In genomic region chr17:1331708-1332107, GRCh38 we compare ENCODE assay signal across 17 cellular contexts. TPM values are rescaled to one million over a fixed set of nuclear protein-coding genes. Genes with fewer than 3 reads are reported as not detected.
DNase-seq lines count a peak whose midpoint lies in the region; ATAC-seq and TF ChIP-seq lines count a peak whose summit lies in the region.
"Had no signal": no experiment of that assay in that cellular context is flagged by ENCODE, and none has a peak within 500 bp of the region (broad histone marks: within the 10 kb centered on the region; RNA-seq: fewer than 3 reads in every experiment).

No MANE protein-coding gene starts in this region.

- peaks cover 10% of the 10 kb centered on the region for H3K4me1 Mint-ChIP-seq in activated CD8-positive, alpha-beta T cell treated with anti-CD3 and anti-CD28 coated beads, Interleukin-2, amount 10 ng/mL, durations not matched to agents 7 days and 5 days (ENCODE audit: low read depth)

- POLR2A ChIA-PET in activated CD8-positive, alpha-beta T cell treated with anti-CD3 and anti-CD28 coated beads, Interleukin-2, amount 10 ng/mL, durations not matched to agents 7 days and 5 days (lab: Charles Lee): no interaction called here

- peak in 5 of 6 experiments; percentile 6 to 57 (median 40) for DNase-seq in stimulated activated naive CD4-positive, alpha-beta T cell (lab: John Stamatoyannopoulos, UW)
- no peak for DNase-seq in stimulated activated naive CD4-positive, alpha-beta T cell treated with Interleukin-2 at 50 U/mL for 16 hours (lab: John Stamatoyannopoulos, UW)
- peak; percentile 47 for DNase-seq in activated CD8-positive, alpha-beta T cell treated with anti-CD3 and anti-CD28 coated beads, Interleukin-2, amount 10 ng/mL, durations not matched to agents 7 days and 5 days
- peak; percentile 57 for DNase-seq in left ventricle myocardium inferior
- DNase-seq in upper lobe of right lung: peak; percentile 12
- no peak for DNase-seq in cerebellar nuclear complex (lab: John Stamatoyannopoulos, UW)
- no peak for DNase-seq in NCI-H2196 treated with DMSO at 0.1 percent for 48 hours (lab: John Stamatoyannopoulos, UW; ENCODE audit: unreplicated experiment)
- no peak for DNase-seq in COLO668 (lab: John Stamatoyannopoulos, UW; ENCODE audit: unreplicated experiment)
- DNase-seq: activated T-cell treated with anti-CD3 and anti-CD28 coated beads, Interleukin-2, amount 50 U/mL, for 72 hours; Calu3; left lung; MM.1S; uterus had no signal

- no peaks in the 10 kb centered on the region for H3K27me3 ChIP-seq in left ventricle myocardium inferior (ENCODE audit: low read depth)
- H3K27me3 ChIP-seq in upper lobe of right lung: no peaks in the 10 kb centered on the region
- H3K27me3 ChIP-seq: ovary, uterus had no signal

- TF ChIP-seq CTCF in left ventricle myocardium inferior (IDR thresholded peaks at IDR 0.05; ENCODE audit: borderline replicate concordance): no peak
- TF ChIP-seq CTCF in upper lobe of right lung (IDR thresholded peaks at IDR 0.05): no peak

- intact Hi-C loops in left ventricle myocardium inferior (cut with micrococcal nuclease) (loop anchor here (5.0 kb wide), 2 partner anchors 54 to 74 kb away; partner anchors contain the start of gene TRARG1), upper lobe of right lung (cut with DNase I) (no loop called here)

- ATAC-seq in activated CD8-positive, alpha-beta T cell treated with anti-CD3 and anti-CD28 coated beads, Interleukin-2, amount 10 ng/mL, durations not matched to agents 7 days and 5 days: peak; percentile 73
- ATAC-seq in upper lobe of right lung: peak; percentile 21
- ATAC-seq: left lung had no signal

- H3K36me3 Mint-ChIP-seq in activated CD8-positive, alpha-beta T cell treated with anti-CD3 and anti-CD28 coated beads, Interleukin-2, amount 10 ng/mL, durations not matched to agents 7 days and 5 days (ENCODE audit: low read depth): no peaks in the 10 kb centered on the region

- H3K4me3 ChIP-seq in left ventricle myocardium inferior (peak overlapping the region; percentile 9), upper lobe of right lung (no peak overlapping the region)
- H3K4me3 ChIP-seq: left lung, ovary, SK-N-MC, uterus had no signal

- H3K27me3 Mint-ChIP-seq in activated CD8-positive, alpha-beta T cell treated with anti-CD3 and anti-CD28 coated beads, Interleukin-2, amount 10 ng/mL, durations not matched to agents 7 days and 5 days (ENCODE audit: low read depth): peaks cover 5% of the 10 kb centered on the region

- no peaks in the 10 kb centered on the region for H3K9me3 Mint-ChIP-seq in activated CD8-positive, alpha-beta T cell treated with anti-CD3 and anti-CD28 coated beads, Interleukin-2, amount 10 ng/mL, durations not matched to agents 7 days and 5 days (ENCODE audit: insufficient read depth)
- H3K9me3 Mint-ChIP-seq: activated T-cell treated with anti-CD3 and anti-CD28 coated beads, Interleukin-2, amount 50 U/mL, for 72 hours; dendritic cell treated with granulocyte-macrophage colony-stimulating factor and Interleukin-4, amounts not matched to agents 40 ng/mL and 50 ng/mL, for 4 days had no signal

- H3K9me3 ChIP-seq in left ventricle myocardium inferior (replicated peaks): no peaks in the 10 kb centered on the region
- no peaks in the 10 kb centered on the region for H3K9me3 ChIP-seq in upper lobe of right lung
- H3K9me3 ChIP-seq: left lung, ovary, uterus had no signal

- no peaks in the 10 kb centered on the region for H3K36me3 ChIP-seq in left ventricle myocardium inferior
- no peaks in the 10 kb centered on the region for H3K36me3 ChIP-seq in upper lobe of right lung
- H3K36me3 ChIP-seq: left lung, ovary, uterus had no signal

- peak overlapping the region; percentile 50 for H3K27ac Mint-ChIP-seq in activated CD8-positive, alpha-beta T cell treated with anti-CD3 and anti-CD28 coated beads, Interleukin-2, amount 10 ng/mL, durations not matched to agents 7 days and 5 days
- H3K27ac Mint-ChIP-seq: activated T-cell treated with anti-CD3 and anti-CD28 coated beads, Interleukin-2, amount 50 U/mL, for 72 hours; dendritic cell treated with granulocyte-macrophage colony-stimulating factor and Interleukin-4, amounts not matched to agents 40 ng/mL and 50 ng/mL, for 4 days had no signal

- H3K4me1 ChIP-seq in left ventricle myocardium inferior (peaks cover 13% of the 10 kb centered on the region), upper lobe of right lung (peaks cover 3% of the 10 kb centered on the region)
- H3K4me1 ChIP-seq: left lung, uterus had no signal

- H3K27ac ChIP-seq in left ventricle myocardium inferior (replicated peaks) (peak overlapping the region; percentile 38), upper lobe of right lung (no peak overlapping the region)
- H3K27ac ChIP-seq: left lung, ovary, SK-N-MC, uterus had no signal

- CTCF ChIA-PET in activated CD8-positive, alpha-beta T cell treated with anti-CD3 and anti-CD28 coated beads, Interleukin-2, amount 10 ng/mL, durations not matched to agents 7 days and 5 days (lab: Charles Lee): interaction anchor here (1.0 to 2.6 kb wide), 13 partner anchors 9 to 298 kb away, joined by 3 to 45 read pairs (median 10); partner anchors contain the start of genes BHLHA9, INPP5K and TRARG1

- no peak overlapping the region for H3K4me3 Mint-ChIP-seq in activated CD8-positive, alpha-beta T cell treated with anti-CD3 and anti-CD28 coated beads, Interleukin-2, amount 10 ng/mL, durations not matched to agents 7 days and 5 days
- H3K4me3 Mint-ChIP-seq: activated T-cell treated with anti-CD3 and anti-CD28 coated beads, Interleukin-2, amount 50 U/mL, for 72 hours; dendritic cell treated with granulocyte-macrophage colony-stimulating factor and Interleukin-4, amounts not matched to agents 40 ng/mL and 50 ng/mL, for 4 days had no signal

RNA-seq across cellular contexts. Expression of gene TRARG1, which starts 52.2 kb away (rescaled TPM):
- total RNA-seq in activated CD8-positive, alpha-beta T cell treated with anti-CD3 and anti-CD28 coated beads, Interleukin-2, amount 10 ng/mL, durations not matched to agents 7 days and 5 days: 1 to 10 TPM in 1 of 2 experiments, under 1 TPM in 1; 0.78 to 1.3 TPM
- total RNA-seq in left ventricle myocardium inferior: 0.49 TPM
- total RNA-seq in upper lobe of right lung: not detected
- total RNA-seq: Calu3, frontal cortex, left lung had no signal

Comparison
In these comparisons a context has a peak if more than half of its experiments do, and no peak if none do; other contexts are left out.
1. DNase-seq: peak in stimulated activated naive CD4-positive, alpha-beta T cell (5 of 6), activated CD8-positive, alpha-beta T cell treated with anti-CD3 and anti-CD28 coated beads, Interleukin-2, amount 10 ng/mL, durations not matched to agents 7 days and 5 days (single experiment), left ventricle myocardium inferior (single experiment) and upper lobe of right lung (single experiment); none in stimulated activated naive CD4-positive, alpha-beta T cell treated with Interleukin-2 at 50 U/mL for 16 hours (single experiment), cerebellar nuclear complex (0 of 2), NCI-H2196 treated with DMSO at 0.1 percent for 48 hours (single experiment) and COLO668 (single experiment).